26 cellular contexts compared by ENCODE assay signal in the genomic region with DNA sequence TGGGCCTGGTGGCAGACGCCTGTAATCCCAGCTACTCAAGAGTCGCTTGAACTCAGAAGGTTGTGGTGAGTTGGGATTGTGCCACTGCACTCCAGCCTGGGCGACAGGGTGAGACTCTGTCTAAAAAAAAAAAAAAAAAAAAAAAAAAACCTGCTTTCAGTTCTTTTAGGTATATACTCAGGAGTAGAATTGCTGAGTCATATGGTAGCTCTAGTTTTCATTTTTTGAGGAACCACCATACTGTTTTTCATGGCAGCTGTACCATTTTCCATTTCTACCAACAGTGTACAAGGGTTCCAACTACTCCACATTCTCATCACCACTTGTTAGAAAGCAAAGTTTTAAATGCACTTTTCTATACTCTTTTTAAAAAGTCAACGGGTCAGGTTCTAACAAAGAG.
DNase-seq lines count a peak whose midpoint lies in the region; ATAC-seq, FAIRE-seq and TF ChIP-seq lines count a peak whose summit lies in the region.
"Had no signal": no experiment of that assay in that cellular context is flagged by ENCODE, and none has a peak within 500 bp of the region (broad histone marks: within the 10 kb centered on the region; RNA-seq: fewer than 3 reads in every experiment).

No MANE protein-coding gene starts in this region.

- H3K4me3 ChIP-seq in colonic mucosa = no peak overlapping the region

- H3K36me3 Mint-ChIP-seq in IgD-negative memory B cell = peaks cover 19% of the 10 kb centered on the region
- H3K36me3 Mint-ChIP-seq in stimulated activated naive B cell treated with anti-CD40 and anti-IgM and Interleukin-4, amounts not matched to agents 10 μg/mL and 1 μg/mL and 100 μg/mL, for 72 hours = peaks cover 17 to 18% of the 10 kb centered on the region in 2 donors

- peaks cover 38 to 41% (median 40%) of the 10 kb centered on the region in 3 donors for H3K4me1 Mint-ChIP-seq in IgD-negative memory B cell
- peaks cover 32 to 54% of the 10 kb centered on the region in 2 donors for H3K4me1 Mint-ChIP-seq in stimulated activated naive B cell treated with anti-CD40 and anti-IgM and Interleukin-4, amounts not matched to agents 10 μg/mL and 1 μg/mL and 100 μg/mL, for 72 hours

- DNase-seq in GM12892 (ENCODE audit: insufficient read length) (no peak), colonic mucosa (peak; percentile 11), left ventricle myocardium superior (no peak)
- no peak for DNase-seq in stimulated activated naive B cell treated with anti-CD40 and anti-IgM and Interleukin-4, amounts not matched to agents 10 μg/mL and 1 μg/mL and 100 μg/mL, for 72 hours
- DNase-seq in stimulated activated CD4-positive, alpha-beta T cell treated with anti-CD3 and anti-CD28 coated beads, Interleukin-15, amount 100 ng/mL, for 24 hours = no peak
- DNase-seq: CD8-positive, alpha-beta memory T cell; DMS 273 treated with DMSO at 0.1 percent for 48 hours; DMS79; EL; GDM1; KG1; MM.1S; NCI-H2029; NCI-H446; NCI-H524 treated with DMSO at 0.1 percent for 48 hours; NCI-H774; NK-92 treated with Interleukin-12 subunit alpha and Interleukin-12 subunit beta, amount 100 ng/mL, for 24 hours; RPMI8226; SHP77; T-helper 1 cell had no signal

- peak; percentile 28 to 31 for ATAC-seq in stimulated activated naive B cell treated with anti-CD40 and anti-IgM and Interleukin-4, amounts not matched to agents 10 μg/mL and 1 μg/mL and 100 μg/mL, for 72 hours (replicated peaks)
- no peak for ATAC-seq in GM21360 (IDR thresholded peaks at IDR 0.05; ENCODE audit: unreplicated experiment)
- no peak for ATAC-seq in left ventricle myocardium superior
- ATAC-seq: HCT116 had no signal

- H3K9me3 Mint-ChIP-seq in IgD-negative memory B cell = peaks cover 0 to 3% (median 0%) of the 10 kb centered on the region in 3 donors
- H3K9me3 Mint-ChIP-seq in stimulated activated naive B cell treated with anti-CD40 and anti-IgM and Interleukin-4, amounts not matched to agents 10 μg/mL and 1 μg/mL and 100 μg/mL, for 72 hours = peaks cover 0 to 10% of the 10 kb centered on the region in 2 donors
- H3K9me3 Mint-ChIP-seq: CD8-positive, alpha-beta memory T cell had no signal

- H3K4me1 ChIP-seq in colonic mucosa = no peaks in the 10 kb centered on the region

- H3K9ac ChIP-seq in colonic mucosa (ENCODE audit: low read depth in 2 of 2, low read length in 2 of 2) = no peak overlapping the region

- no peak overlapping the region for H3K27ac ChIP-seq in colonic mucosa
- H3K27ac ChIP-seq: C4-2B, HL-60 had no signal

- no peaks in the 10 kb centered on the region for H3K36me3 ChIP-seq in colonic mucosa

- TF ChIP-seq CTCF in colonic mucosa (IDR thresholded peaks at IDR 0.05) = no peak

- H3K27ac Mint-ChIP-seq in IgD-negative memory B cell = peak overlapping the region in 2 of 3 donors; percentile 0 to 26
- no peak overlapping the region for H3K27ac Mint-ChIP-seq in stimulated activated naive B cell treated with anti-CD40 and anti-IgM and Interleukin-4, amounts not matched to agents 10 μg/mL and 1 μg/mL and 100 μg/mL, for 72 hours
- H3K27ac Mint-ChIP-seq: CD8-positive, alpha-beta memory T cell had no signal

- H3K4me3 Mint-ChIP-seq in IgD-negative memory B cell = no peak overlapping the region
- H3K4me3 Mint-ChIP-seq in stimulated activated naive B cell treated with anti-CD40 and anti-IgM and Interleukin-4, amounts not matched to agents 10 μg/mL and 1 μg/mL and 100 μg/mL, for 72 hours = no peak overlapping the region
- H3K4me3 Mint-ChIP-seq: B cell; CD8-positive, alpha-beta memory T cell had no signal

- no peak for TF ChIP-seq POLR2A in GM12892 (IDR thresholded peaks at IDR 0.05; ENCODE audit: low read depth, low read length)

- FAIRE-seq in GM12892 (lab: Jason Lieb, UNC) = peak; percentile 24

- intact Hi-C loops in colonic mucosa (cut with DNase I) (no loop called here), left ventricle myocardium superior (cut with micrococcal nuclease) (no loop called here)

- no peaks in the 10 kb centered on the region for H3K27me3 ChIP-seq in colonic mucosa

- no peaks in the 10 kb centered on the region for H3K27me3 Mint-ChIP-seq in IgD-negative memory B cell
- no peaks in the 10 kb centered on the region for H3K27me3 Mint-ChIP-seq in stimulated activated naive B cell treated with anti-CD40 and anti-IgM and Interleukin-4, amounts not matched to agents 10 μg/mL and 1 μg/mL and 100 μg/mL, for 72 hours
- H3K27me3 Mint-ChIP-seq: B cell had no signal

- no peaks in the 10 kb centered on the region for H3K9me3 ChIP-seq in colonic mucosa

Comparison
In these comparisons a context has a peak if more than half of its experiments do, and no peak if none do; other contexts are left out.
1. ATAC-seq: peak in stimulated activated naive B cell treated with anti-CD40 and anti-IgM and Interleukin-4, amounts not matched to agents 10 μg/mL and 1 μg/mL and 100 μg/mL, for 72 hours (2 of 2); none in GM21360 (single experiment) and left ventricle myocardium superior (single experiment).